ENCODE assay signal across 2 cellular contexts in genomic region chr4:86818845-86819244, GRCh38.
TF ChIP-seq lines count a peak whose summit lies in the region.

No MANE protein-coding gene starts in this region.

TF ChIP-seq in IMR-90, 13 proteins besides CTCF, POLR2A, EP300 and RAD21:
- TF ChIP-seq RCOR1 (IDR thresholded peaks at IDR 0.05; ENCODE audit: insufficient replicate concordance, low read length) (no peak), NFE2L2 (IDR thresholded peaks at IDR 0.05; ENCODE audit: low read depth, low read length) (no peak), MAFK (IDR thresholded peaks at IDR 0.05; ENCODE audit: low read depth, low read length) (no peak), FOS (IDR thresholded peaks at IDR 0.05; ENCODE audit: low read depth, low read length) (no peak), MXI1 (IDR thresholded peaks at IDR 0.05; ENCODE audit: borderline replicate concordance, low read depth, low read length) (no peak), ELK1 (IDR thresholded peaks at IDR 0.05; ENCODE audit: borderline replicate concordance, low read depth, low read length) (no peak), SMC3 (IDR thresholded peaks at IDR 0.05; ENCODE audit: low read depth, low read length) (no peak), USF2 (IDR thresholded peaks at IDR 0.05; ENCODE audit: low read depth, low read length) (no peak), RFX5 (IDR thresholded peaks at IDR 0.05; ENCODE audit: low read depth, low read length) (no peak), MAZ (IDR thresholded peaks at IDR 0.05; ENCODE audit: borderline replicate concordance, low read depth, low read length) (no peak), CHD1 (IDR thresholded peaks at IDR 0.05; ENCODE audit: low read depth, low read length) (no peak), BHLHE40 (IDR thresholded peaks at IDR 0.05; ENCODE audit: low read depth, low read length) (no peak), CEBPB (IDR thresholded peaks at IDR 0.05; ENCODE audit: low read depth, low read length) (no peak)

TF ChIP-seq in endothelial cell of umbilical vein, 7 proteins besides CTCF, POLR2A, EP300 and RAD21:
- TF ChIP-seq GATA2 (IDR thresholded peaks at IDR 0.05; ENCODE audit: insufficient read depth, insufficient read length, low read depth, low read length): no peak
- no peak for TF ChIP-seq POLR2AphosphoS5 (IDR thresholded peaks at IDR 0.05; ENCODE audit: insufficient read depth, low read depth, low read length)
- no peak for TF ChIP-seq MAX (IDR thresholded peaks at IDR 0.05; ENCODE audit: insufficient read depth, insufficient read length)
- no peak for TF ChIP-seq FOS (IDR thresholded peaks at IDR 0.05; ENCODE audit: borderline replicate concordance, insufficient read depth, low read length)
- TF ChIP-seq JUN (IDR thresholded peaks at IDR 0.05; ENCODE audit: borderline replicate concordance, insufficient read depth, insufficient read length, low read depth): no peak
TF ChIP-seq in endothelial cell of umbilical vein: peak in this region for 0.
